Comparison of ENCODE assay signal across 8 cellular contexts in genomic region chr11:95924414-95924760, GRCh38. TPM values are rescaled to one million over a fixed set of nuclear protein-coding genes. Genes with fewer than 3 reads are reported as not detected.
DNase-seq lines count a peak whose midpoint lies in the region; ATAC-seq and TF ChIP-seq lines count a peak whose summit lies in the region.

No MANE protein-coding gene starts in this region.

- H3K4me1 Mint-ChIP-seq in activated CD4-positive, alpha-beta T cell treated with anti-CD3 and anti-CD28 coated beads, Interleukin-2, amount 10 ng/mL, durations not matched to agents 7 days and 5 days: peaks cover 27% of the 10 kb centered on the region
- peaks cover 21% of the 10 kb centered on the region for H3K4me1 Mint-ChIP-seq in type B pancreatic cell (ENCODE audit: unreplicated experiment)

- H3K9me3 Mint-ChIP-seq in activated CD4-positive, alpha-beta T cell treated with anti-CD3 and anti-CD28 coated beads, Interleukin-2, amount 10 ng/mL, durations not matched to agents 7 days and 5 days: no peaks in the 10 kb centered on the region
- H3K9me3 Mint-ChIP-seq in type B pancreatic cell: no peaks in the 10 kb centered on the region

- DNase-seq in activated CD4-positive, alpha-beta T cell treated with anti-CD3 and anti-CD28 coated beads, Interleukin-2, amount 10 ng/mL, durations not matched to agents 7 days and 5 days: no peak
- no peak for DNase-seq in activated CD4-positive, alpha-beta T cell treated with anti-CD3 and anti-CD28 coated beads for 48 hours
- no peak for DNase-seq in NB4 (ENCODE audit: low read depth)
- peak; percentile 24 for DNase-seq in mammary epithelial cell
- no peak for DNase-seq in right lobe of liver
- DNase-seq in type B pancreatic cell (ENCODE audit: extremely low spot score, unreplicated experiment): no peak

- in situ Hi-C loops in mammary epithelial cell (cut with MboI; ENCODE audit: low sequenced_read_pairs in 2 of 2): no loop called here

- intact Hi-C loops in mammary epithelial cell (cut with micrococcal nuclease): no loop called here
- intact Hi-C loops in right lobe of liver (cut with DNase I): no loop called here

- ATAC-seq in right lobe of liver: peak; percentile 24 to 42 (median 33)
- ATAC-seq in GM18870 (IDR thresholded peaks at IDR 0.05; ENCODE audit: unreplicated experiment): no peak
- no peak for ATAC-seq in GM21717 (IDR thresholded peaks at IDR 0.05; ENCODE audit: unreplicated experiment)

- peaks cover 11% of the 10 kb centered on the region for H3K27me3 Mint-ChIP-seq in activated CD4-positive, alpha-beta T cell treated with anti-CD3 and anti-CD28 coated beads, Interleukin-2, amount 10 ng/mL, durations not matched to agents 7 days and 5 days
- no peaks in the 10 kb centered on the region for H3K27me3 Mint-ChIP-seq in type B pancreatic cell

- H2AFZ ChIP-seq in mammary epithelial cell (ENCODE audit: low read depth, low read length): peak overlapping the region; percentile 85

- peak overlapping the region; percentile 90 for H3K27ac ChIP-seq in mammary epithelial cell (ENCODE audit: insufficient read depth, low read depth, low read length)
- H3K27ac ChIP-seq in right lobe of liver: peak overlapping the region; percentile 78 to 89 (median 80)

- H3K79me2 ChIP-seq in mammary epithelial cell (ENCODE audit: insufficient read depth, low read length): peaks cover 51% of the 10 kb centered on the region

- peaks cover 8% of the 10 kb centered on the region for H3K4me1 ChIP-seq in mammary epithelial cell (ENCODE audit: insufficient read depth, low read length)
- peaks cover 0 to 7% (median 2%) of the 10 kb centered on the region in 4 donors for H3K4me1 ChIP-seq in right lobe of liver

- dilution Hi-C loops in mammary epithelial cell (cut with HindIII; ENCODE audit: low sequenced_read_pairs): loop anchor here (10.0 kb wide), 1 partner anchor 470 kb away; the partner anchor contains the start of gene JRKL

- POLR2A ChIA-PET in activated CD4-positive, alpha-beta T cell treated with anti-CD3 and anti-CD28 coated beads, Interleukin-2, amount 10 ng/mL, durations not matched to agents 7 days and 5 days (lab: Charles Lee): no interaction called here

- H3K9ac ChIP-seq in mammary epithelial cell (ENCODE audit: insufficient read depth, low read length): peak overlapping the region; percentile 94

- no peaks in the 10 kb centered on the region for H3K9me3 ChIP-seq in mammary epithelial cell (replicated peaks; ENCODE audit: insufficient read depth, low read length)
- no peaks in the 10 kb centered on the region for H3K9me3 ChIP-seq in right lobe of liver

- WGBS in mammary epithelial cell (ENCODE audit: low coverage, missing lambda C conversion rate): 0% methylated on average over 3 of the region's 4 CpGs
- WGBS in right lobe of liver (ENCODE audit: insufficient coverage, low coverage, low lambda C conversion rate, missing lambda C conversion rate): 1% methylated on average over 4 of the region's 4 CpGs

- H3K36me3 ChIP-seq in mammary epithelial cell (ENCODE audit: insufficient read depth, low read length) (no peaks in the 10 kb centered on the region), right lobe of liver (no peaks in the 10 kb centered on the region)

- peak overlapping the region; percentile 76 for H3K4me3 ChIP-seq in NB4 (ENCODE audit: low read depth, low read length)
- peak overlapping the region; percentile 69 to 98 (median 70) for H3K4me3 ChIP-seq in mammary epithelial cell (replicated peaks in 1 of 3; ENCODE audit: insufficient read depth in 1 of 3, low read depth in 2 of 3, low read length in 3 of 3)
- H3K4me3 ChIP-seq in right lobe of liver: peak overlapping the region; percentile 91 to 93 (median 93)

- H4K20me1 ChIP-seq in mammary epithelial cell (ENCODE audit: insufficient read depth, low read length): no peaks in the 10 kb centered on the region

- peak overlapping the region; percentile 88 for H3K4me3 Mint-ChIP-seq in activated CD4-positive, alpha-beta T cell treated with anti-CD3 and anti-CD28 coated beads, Interleukin-2, amount 10 ng/mL, durations not matched to agents 7 days and 5 days
- H3K4me3 Mint-ChIP-seq in type B pancreatic cell: peak overlapping the region; percentile 100

- CTCF ChIA-PET in activated CD4-positive, alpha-beta T cell treated with anti-CD3 and anti-CD28 coated beads, Interleukin-2, amount 10 ng/mL, durations not matched to agents 7 days and 5 days (lab: Charles Lee): no interaction called here
- CTCF ChIA-PET in mammary epithelial cell (lab: Charles Lee; ENCODE audit: low non-redundant PET): interaction anchor here (1.2 kb wide), 1 partner anchor 75 kb away, joined by 5 read pairs; no protein-coding TSS in a partner anchor

- H3K27me3 ChIP-seq in mammary epithelial cell (ENCODE audit: insufficient read depth, low read length) (no peaks in the 10 kb centered on the region), right lobe of liver (no peaks in the 10 kb centered on the region)

- BruUV-seq in mammary epithelial cell (replicated peaks; lab: Mats Ljungman, UMichigan): TSS peak; percentile 75

- no peak for TF ChIP-seq CTCF in NB4 (IDR thresholded peaks at IDR 0.05; ENCODE audit: low read depth, low read length)
- TF ChIP-seq CTCF in mammary epithelial cell (conservative IDR thresholded peaks at IDR 0.05 in 1 of 2, IDR thresholded peaks at IDR 0.05 in 1 of 2; ENCODE audit: extremely low read depth in 1 of 2, insufficient read depth in 1 of 2, low read depth in 1 of 2, low read length in 2 of 2): no peak
- TF ChIP-seq CTCF in right lobe of liver (IDR thresholded peaks at IDR 0.05): no peak
- no peak for TF ChIP-seq CTCF in type B pancreatic cell (conservative IDR thresholded peaks at IDR 0.05)

- peaks cover 3% of the 10 kb centered on the region for H3K36me3 Mint-ChIP-seq in activated CD4-positive, alpha-beta T cell treated with anti-CD3 and anti-CD28 coated beads, Interleukin-2, amount 10 ng/mL, durations not matched to agents 7 days and 5 days (ENCODE audit: low read depth)
- no peaks in the 10 kb centered on the region for H3K36me3 Mint-ChIP-seq in type B pancreatic cell

- peak overlapping the region; percentile 88 for H3K27ac Mint-ChIP-seq in activated CD4-positive, alpha-beta T cell treated with anti-CD3 and anti-CD28 coated beads, Interleukin-2, amount 10 ng/mL, durations not matched to agents 7 days and 5 days
- H3K27ac Mint-ChIP-seq in type B pancreatic cell: peak overlapping the region; percentile 98

- no peak for TF ChIP-seq POLR2A in NB4 (IDR thresholded peaks at IDR 0.05; ENCODE audit: extremely low read depth, insufficient read length)
- TF ChIP-seq POLR2A in right lobe of liver (IDR thresholded peaks at IDR 0.05): no peak

- peak overlapping the region; percentile 93 for H3K4me2 ChIP-seq in mammary epithelial cell (ENCODE audit: insufficient read depth, low read depth, low read length)

RNA-seq across cellular contexts. Expression of gene MTMR2, which starts 0.5 kb away (rescaled TPM):
- total RNA-seq in activated CD4-positive, alpha-beta T cell treated with anti-CD3 and anti-CD28 coated beads, Interleukin-2, amount 10 ng/mL, durations not matched to agents 7 days and 5 days: 10 to 100 TPM; 13.5 to 15.2 TPM
- 10 to 100 TPM; 47.2 to 50.7 TPM for total RNA-seq in mammary epithelial cell
- 23.8 TPM for polyA plus RNA-seq in mammary epithelial cell
- 35.9 TPM for polyA minus RNA-seq in mammary epithelial cell
- 1 to 10 TPM; 1.7 to 8.7 (median 3.9) TPM for total RNA-seq in right lobe of liver
- total RNA-seq in type B pancreatic cell (ENCODE audit: low replicate concordance): 34.4 and 38.9 TPM in 2 replicates

Comparison
In these comparisons a context has a peak if more than half of its experiments do, and no peak if none do; other contexts are left out.
1. ATAC-seq: peak in right lobe of liver (4 of 4); none in GM18870 (single experiment) and GM21717 (single experiment).
2. Peak in every context shown above with its lines, with median percentiles within 50 percentile points of each other: H3K4me3 ChIP-seq.